Comparison of ENCODE assay signal across 24 cellular contexts in the genomic region with DNA sequence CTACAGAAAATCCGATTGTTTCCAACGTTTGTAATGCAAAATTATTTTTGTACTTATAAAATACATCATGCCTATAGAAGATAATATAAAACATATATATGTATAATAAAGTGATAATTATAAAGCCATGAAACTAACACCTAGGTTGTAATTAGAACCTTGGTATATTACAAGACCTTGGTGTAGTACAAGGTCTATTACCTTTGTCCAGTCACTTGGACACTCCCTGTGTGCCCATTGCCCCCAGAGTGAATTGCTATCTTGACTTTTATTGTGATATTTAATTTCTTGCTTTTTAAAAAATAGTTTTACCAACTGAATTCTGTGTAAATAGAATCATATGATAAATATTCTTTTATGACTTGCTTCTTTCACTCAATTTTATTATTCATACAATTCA. TPM values are rescaled to one million over a fixed set of nuclear protein-coding genes. Genes with fewer than 3 reads are reported as not detected.
"Had no signal": no experiment of that assay in that cellular context is flagged by ENCODE, and none has a peak within 500 bp of the region (broad histone marks: within the 10 kb centered on the region; RNA-seq: fewer than 3 reads in every experiment).

No MANE protein-coding gene starts in this region.

- ATAC-seq: HepG2 had no signal

- DNase-seq: IMR-90, Kasumi-1, KG1, MM.1S, NCI-H1048, NCI-H1105, NCI-H1417, NCI-H1436 treated with DMSO at 0.1 percent for 48 hours, NCI-H1694, NCI-H187 treated with DMSO at 0.1 percent for 48 hours, NCI-H2029 treated with DMSO at 0.1 percent for 48 hours, NCI-H2107, NCI-H2171, NCI-H226, NCI-H446, NCI-H510A, NCI-H524 treated with DMSO at 0.1 percent for 48 hours, NCI-H69, NCI-H774, RPMI8226, SHP77 had no signal

RNA-seq across cellular contexts. Expression of a gene that starts 20.7 kb away (rescaled TPM):
- total RNA-seq: HT1080, SK-MEL-5 had no signal
